ENCODE assay signal across 28 cellular contexts in the genomic region with DNA sequence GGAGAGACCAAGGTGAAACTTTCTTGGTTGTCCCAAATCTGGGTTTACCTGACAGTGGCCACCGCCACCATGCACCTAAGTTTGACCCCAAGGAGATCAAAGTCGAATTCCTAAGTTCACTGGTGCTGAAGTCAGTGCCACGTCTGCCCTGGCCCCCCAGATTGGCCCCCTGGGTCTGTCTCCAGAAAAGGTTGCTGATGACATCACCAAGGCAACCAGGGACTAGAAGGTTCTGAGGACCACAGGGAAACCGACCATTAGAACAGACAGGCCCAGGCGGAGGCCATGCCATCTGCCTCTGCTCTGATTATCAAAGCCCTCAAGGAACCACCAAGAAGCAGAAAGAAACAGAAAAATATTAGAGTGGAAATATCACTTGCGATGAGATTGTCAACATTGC.
DNase-seq lines count a peak whose midpoint lies in the region; ATAC-seq, FAIRE-seq and TF ChIP-seq lines count a peak whose summit lies in the region.
"Had no signal": no experiment of that assay in that cellular context is flagged by ENCODE, and none has a peak within 500 bp of the region (broad histone marks: within the 10 kb centered on the region; RNA-seq: fewer than 3 reads in every experiment).

No MANE protein-coding gene starts in this region.

- TF ChIP-seq CTCF in HepG2 (CRISPR knock-in tag; IDR thresholded peaks at IDR 0.05) (no peak), right lobe of liver (IDR thresholded peaks at IDR 0.05) (no peak)

- no peaks in the 10 kb centered on the region for H4K20me1 ChIP-seq in HepG2 (ENCODE audit: insufficient read depth, low read length)

- H3K27ac ChIP-seq in HepG2 (ENCODE audit: extremely low read length, insufficient read depth, low read length) = no peak overlapping the region
- no peak overlapping the region for H3K27ac ChIP-seq in right lobe of liver
- H3K27ac ChIP-seq: 22Rv1, C4-2B had no signal

- POLR2A ChIA-PET in activated CD4-positive, alpha-beta T cell treated with anti-CD3 and anti-CD28 coated beads for 36 hours (lab: Charles Lee) = no interaction called here
- POLR2A ChIA-PET in HepG2 (lab: Yijun Ruan, JAX) = no interaction called here

- TF ChIP-seq EP300 in HepG2 (IDR thresholded peaks at IDR 0.05; ENCODE audit: low read depth in 2 of 2, low read length in 2 of 2) (no peak), HepG2 (CRISPR knock-in tag; IDR thresholded peaks at IDR 0.05; ENCODE audit: borderline replicate concordance) (no peak)

- intact Hi-C loops in activated CD4-positive, alpha-beta T cell treated with anti-CD3 and anti-CD28 coated beads, Interleukin-2, amount 10 ng/mL, durations not matched to agents 24 days and 14 days (cut with micrococcal nuclease) = no loop called here
- intact Hi-C loops in activated CD4-positive, alpha-beta T cell treated with anti-CD3 and anti-CD28 coated beads for 36 hours (cut with DNase I, micrococcal nuclease) = no loop called here
- intact Hi-C loops in HepG2 (cut with micrococcal nuclease; ENCODE audit: unreplicated experiment) = no loop called here
- intact Hi-C loops in right lobe of liver (cut with DNase I) = no loop called here
- intact Hi-C loops in posterior vena cava (cut with DNase I) = no loop called here

- DNase-seq in activated CD4-positive, alpha-beta T cell treated with anti-CD3 and anti-CD28 coated beads, Interleukin-2, amount 10 ng/mL, durations not matched to agents 24 days and 14 days = peak; percentile 17
- no peak for DNase-seq in activated CD4-positive, alpha-beta T cell treated with anti-CD3 and anti-CD28 coated beads for 36 hours
- DNase-seq in HepG2 (ENCODE audit: low spot score) (no peak), right lobe of liver (no peak), posterior vena cava (ENCODE audit: low spot score) (peak; percentile 68), erythroblast (lab: John Stamatoyannopoulos, UW) (no peak), DMS79 (lab: John Stamatoyannopoulos, UW) (no peak), NCI-H1436 treated with DMSO at 0.1 percent for 48 hours (lab: John Stamatoyannopoulos, UW) (no peak)
- DNase-seq: Caco-2; DMS79 treated with DMSO at 0.1 percent for 48 hours; GF-D8; GOT3; HFFc6; NCI-H1694; NCI-H2029 treated with DMSO at 0.1 percent for 48 hours; NCI-H446 treated with DMSO at 0.1 percent for 48 hours; NCI-H526; NCI-H82; NK-92 treated with Interleukin-12 subunit alpha and Interleukin-12 subunit beta, amount 100 ng/mL, for 24 hours; PC-3; SHP77 had no signal

- 13% methylated on average over 6 of the region's 6 CpGs for WGBS in HepG2 (ENCODE audit: low lambda C conversion rate)
- WGBS in right lobe of liver (ENCODE audit: insufficient coverage, low coverage, low lambda C conversion rate, missing lambda C conversion rate) = 59% methylated on average over 4 of the region's 6 CpGs

- no peak for TF ChIP-seq RAD21 in HepG2 (CRISPR knock-in tag; IDR thresholded peaks at IDR 0.05)

- H3K4me3 ChIP-seq in HepG2 (replicated peaks in 1 of 3; ENCODE audit: insufficient read depth in 1 of 3, low read depth in 2 of 3, low read length in 3 of 3) (no peak overlapping the region), right lobe of liver (no peak overlapping the region)
- H3K4me3 ChIP-seq: HAP-1, K562 had no signal

- BruUV-seq in HepG2 (replicated peaks; lab: Mats Ljungman, UMichigan) = no TSS peak

- H3K27me3 ChIP-seq in HepG2 (ENCODE audit: control insufficient read depth in 1 of 2, insufficient read depth in 2 of 2, low read length in 2 of 2) = peaks cover 2 to 17% of the 10 kb centered on the region in 2 experiments
- no peaks in the 10 kb centered on the region for H3K27me3 ChIP-seq in right lobe of liver

- no peak for ATAC-seq in activated CD4-positive, alpha-beta T cell treated with anti-CD3 and anti-CD28 coated beads for 36 hours
- ATAC-seq in HepG2 (no peak), right lobe of liver (no peak)
- ATAC-seq: CD8-positive, alpha-beta T cell; K562; PC-3 had no signal

- no peak overlapping the region for H3K4me2 ChIP-seq in HepG2 (ENCODE audit: low read depth, low read length)

- peaks cover 44% of the 10 kb centered on the region for H3K9me3 Mint-ChIP-seq in activated CD4-positive, alpha-beta T cell treated with anti-CD3 and anti-CD28 coated beads, Interleukin-2, amount 10 ng/mL, durations not matched to agents 24 days and 14 days
- H3K9me3 Mint-ChIP-seq in activated CD4-positive, alpha-beta T cell treated with anti-CD3 and anti-CD28 coated beads for 36 hours (ENCODE audit: low read depth) = peaks cover 21% of the 10 kb centered on the region

- TF ChIP-seq POLR2A in HepG2 (IDR thresholded peaks at IDR 0.05; ENCODE audit: insufficient read depth in 1 of 2, low read depth in 2 of 2, low read length in 2 of 2) (no peak), right lobe of liver (IDR thresholded peaks at IDR 0.05) (no peak), erythroblast (IDR thresholded peaks at IDR 0.05; ENCODE audit: low read length) (no peak)

- H3K4me1 ChIP-seq in HepG2 (ENCODE audit: insufficient read depth, low read length) = no peaks in the 10 kb centered on the region
- no peaks in the 10 kb centered on the region for H3K4me1 ChIP-seq in right lobe of liver
- H3K4me1 ChIP-seq: Caco-2, HAP-1 had no signal

- no peaks in the 10 kb centered on the region for H3K79me2 ChIP-seq in HepG2 (ENCODE audit: insufficient read depth, low read length)

- no peaks in the 10 kb centered on the region for H3K4me1 Mint-ChIP-seq in activated CD4-positive, alpha-beta T cell treated with anti-CD3 and anti-CD28 coated beads, Interleukin-2, amount 10 ng/mL, durations not matched to agents 24 days and 14 days
- no peaks in the 10 kb centered on the region for H3K4me1 Mint-ChIP-seq in activated CD4-positive, alpha-beta T cell treated with anti-CD3 and anti-CD28 coated beads for 36 hours
- H3K4me1 Mint-ChIP-seq: B cell had no signal

- H3K36me3 ChIP-seq in HepG2 (replicated peaks in 1 of 2; ENCODE audit: control insufficient read depth in 1 of 2, insufficient read depth in 2 of 2, low read length in 2 of 2) (no peaks in the 10 kb centered on the region), right lobe of liver (no peaks in the 10 kb centered on the region)
- H3K36me3 ChIP-seq: HAP-1 had no signal

- no peak overlapping the region for H3K9ac ChIP-seq in HepG2 (ENCODE audit: insufficient read depth, low read depth, low read length)

- H3K27me3 Mint-ChIP-seq in activated CD4-positive, alpha-beta T cell treated with anti-CD3 and anti-CD28 coated beads, Interleukin-2, amount 10 ng/mL, durations not matched to agents 24 days and 14 days = peaks cover 3% of the 10 kb centered on the region
- H3K27me3 Mint-ChIP-seq in activated CD4-positive, alpha-beta T cell treated with anti-CD3 and anti-CD28 coated beads for 36 hours = peaks cover 10% of the 10 kb centered on the region

- in situ Hi-C loops in HepG2 (cut with HindIII; ENCODE audit: extremely low pct_ligation_motif_present, low pct_unique_long_range_greater_than_20kb) = no loop called here

- H3K4me3 Mint-ChIP-seq in activated CD4-positive, alpha-beta T cell treated with anti-CD3 and anti-CD28 coated beads, Interleukin-2, amount 10 ng/mL, durations not matched to agents 24 days and 14 days = no peak overlapping the region
- no peak overlapping the region for H3K4me3 Mint-ChIP-seq in activated CD4-positive, alpha-beta T cell treated with anti-CD3 and anti-CD28 coated beads for 36 hours
- H3K4me3 Mint-ChIP-seq: B cell; CD8-positive, alpha-beta T cell; HFFc6 had no signal

- FAIRE-seq in HepG2 (lab: Jason Lieb, UNC) = no peak
- FAIRE-seq: GM12891, K562 had no signal

- peaks cover 4% of the 10 kb centered on the region for H3K36me3 Mint-ChIP-seq in activated CD4-positive, alpha-beta T cell treated with anti-CD3 and anti-CD28 coated beads, Interleukin-2, amount 10 ng/mL, durations not matched to agents 24 days and 14 days (ENCODE audit: low read depth)
- H3K36me3 Mint-ChIP-seq in activated CD4-positive, alpha-beta T cell treated with anti-CD3 and anti-CD28 coated beads for 36 hours (ENCODE audit: low read depth) = peaks cover 3% of the 10 kb centered on the region

- CTCF ChIA-PET in activated CD4-positive, alpha-beta T cell treated with anti-CD3 and anti-CD28 coated beads for 36 hours (lab: Charles Lee) = no interaction called here
- CTCF ChIA-PET in HepG2 (lab: Yijun Ruan, JAX; ENCODE audit: low intra/inter-chr PET ratio, low total read pairs) = no interaction called here

- no peak overlapping the region for H3K27ac Mint-ChIP-seq in activated CD4-positive, alpha-beta T cell treated with anti-CD3 and anti-CD28 coated beads, Interleukin-2, amount 10 ng/mL, durations not matched to agents 24 days and 14 days
- H3K27ac Mint-ChIP-seq in activated CD4-positive, alpha-beta T cell treated with anti-CD3 and anti-CD28 coated beads for 36 hours = no peak overlapping the region
- H3K27ac Mint-ChIP-seq: B cell; CD8-positive, alpha-beta T cell; HFFc6 had no signal

- no peak overlapping the region for H2AFZ ChIP-seq in HepG2 (ENCODE audit: low read length)

- H3K9me3 ChIP-seq in HepG2 (ENCODE audit: low read length) = peaks cover 8% of the 10 kb centered on the region
- H3K9me3 ChIP-seq in right lobe of liver = peaks cover 0 to 4% (median 2%) of the 10 kb centered on the region in 4 donors

TF ChIP-seq in HepG2, 621 proteins besides CTCF, POLR2A, EP300 and RAD21:
- TF ChIP-seq CREB1 (IDR thresholded peaks at IDR 0.05) = 0 out of 2 replicates have a peak, but pooled peaks have one; percentile 11
- TF ChIP-seq CREB1 (CRISPR knock-in tag; IDR thresholded peaks at IDR 0.05) = no peak
- TF ChIP-seq HCFC1 (IDR thresholded peaks at IDR 0.05; ENCODE audit: low read depth, low read length) = no peak
- no peak for TF ChIP-seq NCOA1 (CRISPR knock-in tag; IDR thresholded peaks at IDR 0.05)
- no peak for TF ChIP-seq RBM39 (IDR thresholded peaks at IDR 0.05; ENCODE audit: low read depth, low read length, poor library complexity, severe bottlenecking)
- TF ChIP-seq ATF7 (IDR thresholded peaks at IDR 0.05) = peak; percentile 56
- no peak for TF ChIP-seq ATF7 (CRISPR knock-in tag; IDR thresholded peaks at IDR 0.05)

Comparison
In these comparisons a context has a peak if more than half of its experiments do, and no peak if none do; other contexts are left out.
1. DNase-seq: peak in activated CD4-positive, alpha-beta T cell treated with anti-CD3 and anti-CD28 coated beads, Interleukin-2, amount 10 ng/mL, durations not matched to agents 24 days and 14 days (single experiment) and posterior vena cava (single experiment); none in activated CD4-positive, alpha-beta T cell treated with anti-CD3 and anti-CD28 coated beads for 36 hours (single experiment), HepG2 (single experiment), right lobe of liver (0 of 3), erythroblast (0 of 2), DMS79 (single experiment) and NCI-H1436 treated with DMSO at 0.1 percent for 48 hours (single experiment).